Comparison of ENCODE assay signal across 10 cellular contexts in the genomic region with DNA sequence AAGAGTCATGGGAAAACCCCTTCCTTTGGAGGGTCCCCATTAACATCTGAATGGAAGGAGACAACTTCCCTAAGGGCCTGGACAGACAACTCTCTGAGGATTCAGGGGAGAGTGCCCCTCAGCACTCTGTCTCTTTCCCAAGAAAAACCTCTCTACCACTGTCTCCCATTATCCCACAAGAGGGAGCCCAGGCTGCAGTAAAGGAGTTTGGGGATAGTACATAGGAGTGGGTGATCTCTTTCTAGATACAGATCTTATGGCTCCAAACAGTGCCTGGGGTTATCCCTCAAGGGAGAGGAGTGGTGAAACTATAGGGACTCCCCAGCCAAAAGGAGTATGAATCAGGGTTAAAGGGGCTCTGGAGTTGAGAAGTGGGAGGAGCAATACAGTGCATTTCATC. TPM values are rescaled to one million over a fixed set of nuclear protein-coding genes. Genes with fewer than 3 reads are reported as not detected.
DNase-seq lines count a peak whose midpoint lies in the region; ATAC-seq and TF ChIP-seq lines count a peak whose summit lies in the region.
"Had no signal": no experiment of that assay in that cellular context is flagged by ENCODE, and none has a peak within 500 bp of the region (broad histone marks: within the 10 kb centered on the region; RNA-seq: fewer than 3 reads in every experiment).

No MANE protein-coding gene starts in this region.

- ATAC-seq in GM21390 (IDR thresholded peaks at IDR 0.05; ENCODE audit: unreplicated experiment) (no peak), heart right ventricle (no peak)

- no peaks in the 10 kb centered on the region for H3K9me3 ChIP-seq in OCI-LY3 (ENCODE audit: insufficient read depth, low read length)
- H3K9me3 ChIP-seq in heart right ventricle, result no peaks in the 10 kb centered on the region
- H3K9me3 ChIP-seq: SJSA1 had no signal

- H2AFZ ChIP-seq in OCI-LY3 (ENCODE audit: low read depth, low read length), result 0 out of 2 replicates have a peak overlapping the region, but pooled peaks have one; percentile 85

- H3K36me3 ChIP-seq in OCI-LY3 (replicated peaks; ENCODE audit: low read depth, low read length), result no peaks in the 10 kb centered on the region
- H3K36me3 ChIP-seq in heart right ventricle, result no peaks in the 10 kb centered on the region
- H3K36me3 ChIP-seq: SJSA1 had no signal

- peak overlapping the region; percentile 60 for H3K4me2 ChIP-seq in OCI-LY3 (ENCODE audit: low read length)

- H3K9ac ChIP-seq in OCI-LY3 (ENCODE audit: low read length), result peak overlapping the region; percentile 43; the same call in 1 of the 2 replicates

- peak; percentile 42 for DNase-seq in DMS53 (lab: John Stamatoyannopoulos, UW)
- no peak for DNase-seq in DMS53 treated with DMSO at 0.1 percent for 48 hours (lab: John Stamatoyannopoulos, UW; ENCODE audit: unreplicated experiment)
- DNase-seq in epithelial cell of proximal tubule (ENCODE audit: low read depth), result no peak
- no peak for DNase-seq in retinal pigment epithelial cell (ENCODE audit: low read depth)
- DNase-seq in heart right ventricle, result no peak
- DNase-seq in stimulated activated CD4-positive, alpha-beta T cell treated with anti-CD3 and anti-CD28 coated beads, Interleukin-4, amount 100 ng/mL, for 4 hours, result no peak
- DNase-seq: stimulated activated CD8-positive, alpha-beta memory T cell treated with anti-CD3 and anti-CD28 coated beads, Interleukin-4, amount 100 ng/mL, for 48 hours had no signal

- TF ChIP-seq CTCF in OCI-LY3 (IDR thresholded peaks at IDR 0.05; ENCODE audit: low read depth, low read length), result no peak; the same call in 1 of the 2 replicates
- peak; percentile 62 for TF ChIP-seq CTCF in epithelial cell of proximal tubule (conservative IDR thresholded peaks at IDR 0.05; ENCODE audit: low read depth, low read length)
- peak; percentile 49 for TF ChIP-seq CTCF in retinal pigment epithelial cell (conservative IDR thresholded peaks at IDR 0.05; ENCODE audit: low read depth, low read length)
- peak in 4 of 9 donors; percentile 11 to 35 (median 24) for TF ChIP-seq CTCF in heart right ventricle (IDR thresholded peaks at IDR 0.05)

- no peaks in the 10 kb centered on the region for H3K27me3 ChIP-seq in OCI-LY3 (ENCODE audit: low read depth, low read length)
- H3K27me3 ChIP-seq in heart right ventricle, result peaks cover 4 to 38% (median 23%) of the 10 kb centered on the region in 7 donors

- H3K4me3 ChIP-seq in OCI-LY3 (ENCODE audit: low read length) (no peak overlapping the region), epithelial cell of proximal tubule (ENCODE audit: low read depth, low read length) (no peak overlapping the region), retinal pigment epithelial cell (ENCODE audit: low read length) (no peak overlapping the region), heart right ventricle (no peak overlapping the region)
- H3K4me3 ChIP-seq: SJSA1 had no signal

- H3K27ac ChIP-seq in OCI-LY3 (ENCODE audit: low read length) (no peak overlapping the region), heart right ventricle (no peak overlapping the region)
- H3K27ac ChIP-seq: SJSA1 had no signal

- no peaks in the 10 kb centered on the region for H4K20me1 ChIP-seq in OCI-LY3 (ENCODE audit: insufficient read depth, low read length)

- H3K79me2 ChIP-seq in OCI-LY3 (ENCODE audit: low read length), result no peaks in the 10 kb centered on the region

- H3K4me1 ChIP-seq in OCI-LY3 (ENCODE audit: low read length) (peaks cover 51% of the 10 kb centered on the region), heart right ventricle (peaks cover 0 to 11% (median 7%) of the 10 kb centered on the region in 9 donors)

- intact Hi-C loops in heart right ventricle (cut with DNase I), result no loop called here

RNA-seq across cellular contexts. Expression of gene WNT10B, which starts 6.1 kb away (rescaled TPM):
- not detected in 2 replicates for total RNA-seq in epithelial cell of proximal tubule
- total RNA-seq in heart right ventricle, result under 1 TPM in 9 of 10 donors, not detected in 1; 0.13 to 0.47 (median 0.20) TPM
- polyA plus RNA-seq in heart right ventricle, result under 1 TPM; 0.20 to 0.22 TPM

RNA-seq across cellular contexts. Expression of gene ARF3, which starts 8.2 kb away (rescaled TPM):
- total RNA-seq in epithelial cell of proximal tubule (62.8 and 108 TPM in 2 replicates), heart right ventricle (10 to 100 TPM; 44.2 to 90.8 (median 54.8) TPM)
- polyA plus RNA-seq in heart right ventricle, result 10 to 100 TPM; 30.3 to 48.3 TPM

RNA-seq across cellular contexts. Expression of gene WNT1, which starts 12.7 kb away (rescaled TPM):
- total RNA-seq in epithelial cell of proximal tubule, result not detected in 2 replicates
- total RNA-seq in heart right ventricle, result not detected
- polyA plus RNA-seq in heart right ventricle, result not detected
- total RNA-seq: SJSA1 had no signal

RNA-seq across cellular contexts. Expression of gene DDN, which starts 33.7 kb away (rescaled TPM):
- total RNA-seq in epithelial cell of proximal tubule (0.14 and 0.29 TPM in 2 replicates), heart right ventricle (1 to 10 TPM in 1 of 10 donors, under 1 TPM in 9; 0.19 to 1.4 (median 0.49) TPM)
- polyA plus RNA-seq in heart right ventricle, result under 1 TPM; 0.19 to 0.37 TPM

RNA-seq across cellular contexts. Expression of gene FKBP11, which starts 40.2 kb away (rescaled TPM):
- total RNA-seq in epithelial cell of proximal tubule (21.0 and 21.8 TPM in 2 replicates), heart right ventricle (10 to 100 TPM in 1 of 10 donors, 1 to 10 TPM in 9; 1.6 to 18.0 (median 3.5) TPM)
- 10 to 100 TPM; 12.7 to 30.4 TPM for polyA plus RNA-seq in heart right ventricle
